ENCODE assay signal across 8 cellular contexts in genomic region chr12:49567611-49568441, GRCh38. TPM values are rescaled to one million over a fixed set of nuclear protein-coding genes. Genes with fewer than 3 reads are reported as not detected.
DNase-seq lines count a peak whose midpoint lies in the region; TF ChIP-seq lines count a peak whose summit lies in the region.

A gene with protein sequence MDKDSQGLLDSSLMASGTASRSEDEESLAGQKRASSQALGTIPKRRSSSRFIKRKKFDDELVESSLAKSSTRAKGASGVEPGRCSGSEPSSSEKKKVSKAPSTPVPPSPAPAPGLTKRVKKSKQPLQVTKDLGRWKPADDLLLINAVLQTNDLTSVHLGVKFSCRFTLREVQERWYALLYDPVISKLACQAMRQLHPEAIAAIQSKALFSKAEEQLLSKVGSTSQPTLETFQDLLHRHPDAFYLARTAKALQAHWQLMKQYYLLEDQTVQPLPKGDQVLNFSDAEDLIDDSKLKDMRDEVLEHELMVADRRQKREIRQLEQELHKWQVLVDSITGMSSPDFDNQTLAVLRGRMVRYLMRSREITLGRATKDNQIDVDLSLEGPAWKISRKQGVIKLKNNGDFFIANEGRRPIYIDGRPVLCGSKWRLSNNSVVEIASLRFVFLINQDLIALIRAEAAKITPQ (minus strand): TSS chr12:49568142. CDS start chr12:49566731, 1,411 bp downstream.

- H3K27me3 Mint-ChIP-seq in activated naive CD4-positive, alpha-beta T cell treated with anti-CD3 and anti-CD28 coated beads, Interleukin-2, amount 10 ng/mL, durations not matched to agents 7 days and 5 days = no peaks in the 10 kb centered on the region

- CTCF ChIA-PET in HEK293 (lab: Yijun Ruan, JAX) = interaction anchor here (0.6 to 1.9 kb wide), 8 partner anchors 12 to 279 kb away, joined by 3 to 10 read pairs (median 4); no protein-coding TSS in a partner anchor
- CTCF ChIA-PET in activated naive CD4-positive, alpha-beta T cell treated with anti-CD3 and anti-CD28 coated beads, Interleukin-2, amount 10 ng/mL, durations not matched to agents 7 days and 5 days (lab: Charles Lee) = interaction anchor here (1.0 to 6.4 kb wide), 4 partner anchors 13 to 210 kb away, joined by 3 to 42 read pairs (median 5); partner anchors contain the start of gene TMBIM6

- H3K9me3 ChIP-seq in HEK293 (ENCODE audit: control insufficient read depth, insufficient read depth, low read depth, low read length) (no peaks in the 10 kb centered on the region), suprapubic skin (no peaks in the 10 kb centered on the region)

- peak within 1 kb of the TSS; percentile 96 for H3K27ac Mint-ChIP-seq in activated naive CD4-positive, alpha-beta T cell treated with anti-CD3 and anti-CD28 coated beads, Interleukin-2, amount 10 ng/mL, durations not matched to agents 7 days and 5 days

- under 1% methylated on average over 51 of the region's 54 CpGs for WGBS in suprapubic skin

- peaks cover 30% of the 10 kb centered on the region for H3K36me3 Mint-ChIP-seq in activated naive CD4-positive, alpha-beta T cell treated with anti-CD3 and anti-CD28 coated beads, Interleukin-2, amount 10 ng/mL, durations not matched to agents 7 days and 5 days

- TF ChIP-seq CTCF in HEK293 (tag by site-specific recombination; IDR thresholded peaks at IDR 0.05) = no peak
- TF ChIP-seq CTCF in suprapubic skin (IDR thresholded peaks at IDR 0.05) = no peak

- H3K4me3 Mint-ChIP-seq in activated naive CD4-positive, alpha-beta T cell treated with anti-CD3 and anti-CD28 coated beads, Interleukin-2, amount 10 ng/mL, durations not matched to agents 7 days and 5 days = peak within 1 kb of the TSS; percentile 96

- H3K4me1 Mint-ChIP-seq in activated naive CD4-positive, alpha-beta T cell treated with anti-CD3 and anti-CD28 coated beads, Interleukin-2, amount 10 ng/mL, durations not matched to agents 7 days and 5 days = peaks cover 62% of the 10 kb centered on the region

- H3K9me3 Mint-ChIP-seq in activated naive CD4-positive, alpha-beta T cell treated with anti-CD3 and anti-CD28 coated beads, Interleukin-2, amount 10 ng/mL, durations not matched to agents 7 days and 5 days = no peaks in the 10 kb centered on the region

- H3K36me3 ChIP-seq in HEK293 (ENCODE audit: control insufficient read depth in 2 of 2, insufficient read depth in 1 of 2, low read length in 2 of 2) (peaks cover 0 to 46% of the 10 kb centered on the region in 2 experiments; a peak in 2 of 3 replicates), suprapubic skin (peaks cover 28% of the 10 kb centered on the region)

- H3K4me3 ChIP-seq in HEK293 (ENCODE audit: low read depth, low read length) (peak within 1 kb of the TSS; percentile 88), suprapubic skin (peak within 1 kb of the TSS; percentile 80)

- peak; percentile 87 for DNase-seq in GDM1 (lab: John Stamatoyannopoulos, UW)
- peak; percentile 97 for DNase-seq in NAMALWA (ENCODE audit: low spot score)
- peak; percentile 96 for DNase-seq in SK-N-DZ (ENCODE audit: low spot score)
- peak; percentile 93 for DNase-seq in activated naive CD4-positive, alpha-beta T cell treated with anti-CD3 and anti-CD28 coated beads, Interleukin-2, amount 10 ng/mL, durations not matched to agents 7 days and 5 days
- DNase-seq in germinal center (ENCODE audit: low spot score) = peak; percentile 97
- DNase-seq in nucleus accumbens (lab: John Stamatoyannopoulos, UW) = peak in 55 of 56 donors; percentile 45 to 97 (median 85)
- DNase-seq in suprapubic skin (ENCODE audit: low spot score in 2 of 2) = peak; percentile 94

- no peak for TF ChIP-seq EP300 in suprapubic skin (IDR thresholded peaks at IDR 0.05)

- no peaks in the 10 kb centered on the region for H3K27me3 ChIP-seq in suprapubic skin

- H3K4me1 ChIP-seq in HEK293 (ENCODE audit: control insufficient read depth, insufficient read depth, low read length) (no peaks in the 10 kb centered on the region), suprapubic skin (peaks cover 30% of the 10 kb centered on the region)

- peak within 1 kb of the TSS; percentile 69 for H3K27ac ChIP-seq in HEK293 (ENCODE audit: extremely low read depth, low read depth, low read length)
- peak within 1 kb of the TSS; percentile 87 for H3K27ac ChIP-seq in suprapubic skin

- TF ChIP-seq POLR2A in suprapubic skin (IDR thresholded peaks at IDR 0.05) = peak in 1 of 2 donors; percentile 66

- POLR2A ChIA-PET in HEK293 (lab: Yijun Ruan, JAX) = interaction anchor here (0.5 to 1.7 kb wide), 8 partner anchors 11 to 486 kb away, joined by 3 to 9 read pairs (median 3); partner anchors contain the start of genes SPATS2 and TMBIM6

TF ChIP-seq in HEK293, 187 proteins besides CTCF, POLR2A, EP300 and RAD21 (continues in another document):
- TF ChIP-seq ZNF621 (tag by site-specific recombination; IDR thresholded peaks at IDR 0.05) (no peak), KLF1 (tag by site-specific recombination; IDR thresholded peaks at IDR 0.05) (peak; percentile 76), ZBTB17 (tag by site-specific recombination; IDR thresholded peaks at IDR 0.05) (peak; percentile 68), ZIC2 (tag by site-specific recombination; IDR thresholded peaks at IDR 0.05) (peak; percentile 47), ZNF362 (tag by site-specific recombination; IDR thresholded peaks at IDR 0.05) (no peak), ZNF776 (tag by site-specific recombination; IDR thresholded peaks at IDR 0.05; ENCODE audit: borderline replicate concordance) (no peak), EGR2 (tag by site-specific recombination; IDR thresholded peaks at IDR 0.05; ENCODE audit: low read depth) (peak; percentile 44), ZNF423 (tag by site-specific recombination; IDR thresholded peaks at IDR 0.05) (no peak), GLI4 (tag by site-specific recombination; IDR thresholded peaks at IDR 0.05) (no peak), ZNF626 (tag by site-specific recombination; IDR thresholded peaks at IDR 0.05) (no peak), ZNF510 (tag by site-specific recombination; IDR thresholded peaks at IDR 0.05; ENCODE audit: insufficient replicate concordance) (no peak), KLF8 (tag by site-specific recombination; IDR thresholded peaks at IDR 0.05) (peak; percentile 94), ZNF549 (tag by site-specific recombination; IDR thresholded peaks at IDR 0.05) (no peak), ZBTB21 (tag by site-specific recombination; IDR thresholded peaks at IDR 0.05) (peak; percentile 68; the same call in 1 of the 2 replicates), ZNF202 (tag by site-specific recombination; IDR thresholded peaks at IDR 0.05; ENCODE audit: borderline replicate concordance) (no peak), ZNF37A (tag by site-specific recombination; IDR thresholded peaks at IDR 0.05) (no peak), SP3 (tag by site-specific recombination; IDR thresholded peaks at IDR 0.05) (peak; percentile 96), YY1 (tag by site-specific recombination; IDR thresholded peaks at IDR 0.05) (0 out of 2 replicates have a peak, but pooled peaks have one; percentile 32)
- TF ChIP-seq, protein P1, sequence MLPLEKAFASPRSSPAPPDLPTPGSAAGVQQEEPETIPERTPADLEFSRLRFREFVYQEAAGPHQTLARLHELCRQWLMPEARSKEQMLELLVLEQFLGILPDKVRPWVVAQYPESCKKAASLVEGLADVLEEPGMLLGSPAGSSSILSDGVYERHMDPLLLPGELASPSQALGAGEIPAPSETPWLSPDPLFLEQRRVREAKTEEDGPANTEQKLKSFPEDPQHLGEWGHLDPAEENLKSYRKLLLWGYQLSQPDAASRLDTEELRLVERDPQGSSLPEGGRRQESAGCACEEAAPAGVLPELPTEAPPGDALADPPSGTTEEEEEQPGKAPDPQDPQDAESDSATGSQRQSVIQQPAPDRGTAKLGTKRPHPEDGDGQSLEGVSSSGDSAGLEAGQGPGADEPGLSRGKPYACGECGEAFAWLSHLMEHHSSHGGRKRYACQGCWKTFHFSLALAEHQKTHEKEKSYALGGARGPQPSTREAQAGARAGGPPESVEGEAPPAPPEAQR (tag by site-specific recombination; IDR thresholded peaks at IDR 0.05) = no peak
- TF ChIP-seq, protein P2, sequence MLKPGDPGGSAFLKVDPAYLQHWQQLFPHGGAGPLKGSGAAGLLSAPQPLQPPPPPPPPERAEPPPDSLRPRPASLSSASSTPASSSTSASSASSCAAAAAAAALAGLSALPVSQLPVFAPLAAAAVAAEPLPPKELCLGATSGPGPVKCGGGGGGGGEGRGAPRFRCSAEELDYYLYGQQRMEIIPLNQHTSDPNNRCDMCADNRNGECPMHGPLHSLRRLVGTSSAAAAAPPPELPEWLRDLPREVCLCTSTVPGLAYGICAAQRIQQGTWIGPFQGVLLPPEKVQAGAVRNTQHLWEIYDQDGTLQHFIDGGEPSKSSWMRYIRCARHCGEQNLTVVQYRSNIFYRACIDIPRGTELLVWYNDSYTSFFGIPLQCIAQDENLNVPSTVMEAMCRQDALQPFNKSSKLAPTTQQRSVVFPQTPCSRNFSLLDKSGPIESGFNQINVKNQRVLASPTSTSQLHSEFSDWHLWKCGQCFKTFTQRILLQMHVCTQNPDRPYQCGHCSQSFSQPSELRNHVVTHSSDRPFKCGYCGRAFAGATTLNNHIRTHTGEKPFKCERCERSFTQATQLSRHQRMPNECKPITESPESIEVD (tag by site-specific recombination; IDR thresholded peaks at IDR 0.05) = no peak
- TF ChIP-seq, protein P3, sequence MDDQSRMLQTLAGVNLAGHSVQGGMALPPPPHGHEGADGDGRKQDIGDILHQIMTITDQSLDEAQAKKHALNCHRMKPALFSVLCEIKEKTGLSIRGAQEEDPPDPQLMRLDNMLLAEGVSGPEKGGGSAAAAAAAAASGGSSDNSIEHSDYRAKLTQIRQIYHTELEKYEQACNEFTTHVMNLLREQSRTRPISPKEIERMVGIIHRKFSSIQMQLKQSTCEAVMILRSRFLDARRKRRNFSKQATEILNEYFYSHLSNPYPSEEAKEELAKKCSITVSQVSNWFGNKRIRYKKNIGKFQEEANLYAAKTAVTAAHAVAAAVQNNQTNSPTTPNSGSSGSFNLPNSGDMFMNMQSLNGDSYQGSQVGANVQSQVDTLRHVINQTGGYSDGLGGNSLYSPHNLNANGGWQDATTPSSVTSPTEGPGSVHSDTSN (CRISPR knock-in tag; IDR thresholded peaks at IDR 0.05) = no peak

RNA-seq across cellular contexts. Expression of the gene that starts here (rescaled TPM):
- 128 and 140 TPM in 2 replicates for polyA plus RNA-seq in SK-N-DZ (2014; cell fraction: cytosol; rRNA removed)
- polyA plus RNA-seq in SK-N-DZ (2014; cell fraction: nucleus; rRNA removed) = 202 and 227 TPM in 2 replicates
- total RNA-seq in suprapubic skin = 10 to 100 TPM; 42.4 to 73.6 (median 61.1) TPM

Comparison
In these comparisons a context has a peak if more than half of its experiments do, and no peak if none do; other contexts are left out.
1. Peak in every context shown above with its lines: DNase-seq, H3K4me3 ChIP-seq and H3K27ac ChIP-seq.